1 cellular context compared by ENCODE assay signal in genomic region chr1:162214202-162214601, GRCh38.
TF ChIP-seq lines count a peak whose summit lies in the region.

No MANE protein-coding gene starts in this region.

TF ChIP-seq in H1, 55 proteins besides CTCF, POLR2A, EP300 and RAD21:
- TF ChIP-seq CREB1 (IDR thresholded peaks at IDR 0.05) (no peak), TAF7 (optimal IDR thresholded peaks at IDR 0.05; ENCODE audit: borderline replicate concordance, low read depth, low read length) (no peak), CEBPB (IDR thresholded peaks at IDR 0.05; ENCODE audit: low read depth, low read length) (no peak), PHF8 (conservative IDR thresholded peaks at IDR 0.05; ENCODE audit: low read depth, low read length) (no peak), KDM4A (IDR thresholded peaks at IDR 0.05; ENCODE audit: low read depth, low read length, severe bottlenecking) (no peak), NANOG (IDR thresholded peaks at IDR 0.05; ENCODE audit: insufficient read depth, low read depth, low read length, poor library complexity, severe bottlenecking) (no peak), GABPA (IDR thresholded peaks at IDR 0.05; ENCODE audit: borderline replicate concordance, insufficient read depth, low read length) (no peak), SP4 (IDR thresholded peaks at IDR 0.05; ENCODE audit: low read length) (no peak), SP2 (IDR thresholded peaks at IDR 0.05; ENCODE audit: low read length) (no peak), MAFK (IDR thresholded peaks at IDR 0.05; ENCODE audit: low read depth, low read length) (no peak), BACH1 (IDR thresholded peaks at IDR 0.05; ENCODE audit: low read length) (no peak), GTF2F1 (IDR thresholded peaks at IDR 0.05; ENCODE audit: borderline replicate concordance, low read depth, low read length) (no peak), KDM5A (IDR thresholded peaks at IDR 0.05; ENCODE audit: low read length) (no peak)
- TF ChIP-seq, protein P1, sequence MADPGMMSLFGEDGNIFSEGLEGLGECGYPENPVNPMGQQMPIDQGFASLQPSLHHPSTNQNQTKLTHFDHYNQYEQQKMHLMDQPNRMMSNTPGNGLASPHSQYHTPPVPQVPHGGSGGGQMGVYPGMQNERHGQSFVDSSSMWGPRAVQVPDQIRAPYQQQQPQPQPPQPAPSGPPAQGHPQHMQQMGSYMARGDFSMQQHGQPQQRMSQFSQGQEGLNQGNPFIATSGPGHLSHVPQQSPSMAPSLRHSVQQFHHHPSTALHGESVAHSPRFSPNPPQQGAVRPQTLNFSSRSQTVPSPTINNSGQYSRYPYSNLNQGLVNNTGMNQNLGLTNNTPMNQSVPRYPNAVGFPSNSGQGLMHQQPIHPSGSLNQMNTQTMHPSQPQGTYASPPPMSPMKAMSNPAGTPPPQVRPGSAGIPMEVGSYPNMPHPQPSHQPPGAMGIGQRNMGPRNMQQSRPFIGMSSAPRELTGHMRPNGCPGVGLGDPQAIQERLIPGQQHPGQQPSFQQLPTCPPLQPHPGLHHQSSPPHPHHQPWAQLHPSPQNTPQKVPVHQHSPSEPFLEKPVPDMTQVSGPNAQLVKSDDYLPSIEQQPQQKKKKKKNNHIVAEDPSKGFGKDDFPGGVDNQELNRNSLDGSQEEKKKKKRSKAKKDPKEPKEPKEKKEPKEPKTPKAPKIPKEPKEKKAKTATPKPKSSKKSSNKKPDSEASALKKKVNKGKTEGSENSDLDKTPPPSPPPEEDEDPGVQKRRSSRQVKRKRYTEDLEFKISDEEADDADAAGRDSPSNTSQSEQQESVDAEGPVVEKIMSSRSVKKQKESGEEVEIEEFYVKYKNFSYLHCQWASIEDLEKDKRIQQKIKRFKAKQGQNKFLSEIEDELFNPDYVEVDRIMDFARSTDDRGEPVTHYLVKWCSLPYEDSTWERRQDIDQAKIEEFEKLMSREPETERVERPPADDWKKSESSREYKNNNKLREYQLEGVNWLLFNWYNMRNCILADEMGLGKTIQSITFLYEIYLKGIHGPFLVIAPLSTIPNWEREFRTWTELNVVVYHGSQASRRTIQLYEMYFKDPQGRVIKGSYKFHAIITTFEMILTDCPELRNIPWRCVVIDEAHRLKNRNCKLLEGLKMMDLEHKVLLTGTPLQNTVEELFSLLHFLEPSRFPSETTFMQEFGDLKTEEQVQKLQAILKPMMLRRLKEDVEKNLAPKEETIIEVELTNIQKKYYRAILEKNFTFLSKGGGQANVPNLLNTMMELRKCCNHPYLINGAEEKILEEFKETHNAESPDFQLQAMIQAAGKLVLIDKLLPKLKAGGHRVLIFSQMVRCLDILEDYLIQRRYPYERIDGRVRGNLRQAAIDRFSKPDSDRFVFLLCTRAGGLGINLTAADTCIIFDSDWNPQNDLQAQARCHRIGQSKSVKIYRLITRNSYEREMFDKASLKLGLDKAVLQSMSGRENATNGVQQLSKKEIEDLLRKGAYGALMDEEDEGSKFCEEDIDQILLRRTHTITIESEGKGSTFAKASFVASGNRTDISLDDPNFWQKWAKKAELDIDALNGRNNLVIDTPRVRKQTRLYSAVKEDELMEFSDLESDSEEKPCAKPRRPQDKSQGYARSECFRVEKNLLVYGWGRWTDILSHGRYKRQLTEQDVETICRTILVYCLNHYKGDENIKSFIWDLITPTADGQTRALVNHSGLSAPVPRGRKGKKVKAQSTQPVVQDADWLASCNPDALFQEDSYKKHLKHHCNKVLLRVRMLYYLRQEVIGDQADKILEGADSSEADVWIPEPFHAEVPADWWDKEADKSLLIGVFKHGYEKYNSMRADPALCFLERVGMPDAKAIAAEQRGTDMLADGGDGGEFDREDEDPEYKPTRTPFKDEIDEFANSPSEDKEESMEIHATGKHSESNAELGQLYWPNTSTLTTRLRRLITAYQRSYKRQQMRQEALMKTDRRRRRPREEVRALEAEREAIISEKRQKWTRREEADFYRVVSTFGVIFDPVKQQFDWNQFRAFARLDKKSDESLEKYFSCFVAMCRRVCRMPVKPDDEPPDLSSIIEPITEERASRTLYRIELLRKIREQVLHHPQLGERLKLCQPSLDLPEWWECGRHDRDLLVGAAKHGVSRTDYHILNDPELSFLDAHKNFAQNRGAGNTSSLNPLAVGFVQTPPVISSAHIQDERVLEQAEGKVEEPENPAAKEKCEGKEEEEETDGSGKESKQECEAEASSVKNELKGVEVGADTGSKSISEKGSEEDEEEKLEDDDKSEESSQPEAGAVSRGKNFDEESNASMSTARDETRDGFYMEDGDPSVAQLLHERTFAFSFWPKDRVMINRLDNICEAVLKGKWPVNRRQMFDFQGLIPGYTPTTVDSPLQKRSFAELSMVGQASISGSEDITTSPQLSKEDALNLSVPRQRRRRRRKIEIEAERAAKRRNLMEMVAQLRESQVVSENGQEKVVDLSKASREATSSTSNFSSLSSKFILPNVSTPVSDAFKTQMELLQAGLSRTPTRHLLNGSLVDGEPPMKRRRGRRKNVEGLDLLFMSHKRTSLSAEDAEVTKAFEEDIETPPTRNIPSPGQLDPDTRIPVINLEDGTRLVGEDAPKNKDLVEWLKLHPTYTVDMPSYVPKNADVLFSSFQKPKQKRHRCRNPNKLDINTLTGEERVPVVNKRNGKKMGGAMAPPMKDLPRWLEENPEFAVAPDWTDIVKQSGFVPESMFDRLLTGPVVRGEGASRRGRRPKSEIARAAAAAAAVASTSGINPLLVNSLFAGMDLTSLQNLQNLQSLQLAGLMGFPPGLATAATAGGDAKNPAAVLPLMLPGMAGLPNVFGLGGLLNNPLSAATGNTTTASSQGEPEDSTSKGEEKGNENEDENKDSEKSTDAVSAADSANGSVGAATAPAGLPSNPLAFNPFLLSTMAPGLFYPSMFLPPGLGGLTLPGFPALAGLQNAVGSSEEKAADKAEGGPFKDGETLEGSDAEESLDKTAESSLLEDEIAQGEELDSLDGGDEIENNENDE (IDR thresholded peaks at IDR 0.05; ENCODE audit: insufficient replicate concordance, low read length), result no peak
- TF ChIP-seq, protein P2, sequence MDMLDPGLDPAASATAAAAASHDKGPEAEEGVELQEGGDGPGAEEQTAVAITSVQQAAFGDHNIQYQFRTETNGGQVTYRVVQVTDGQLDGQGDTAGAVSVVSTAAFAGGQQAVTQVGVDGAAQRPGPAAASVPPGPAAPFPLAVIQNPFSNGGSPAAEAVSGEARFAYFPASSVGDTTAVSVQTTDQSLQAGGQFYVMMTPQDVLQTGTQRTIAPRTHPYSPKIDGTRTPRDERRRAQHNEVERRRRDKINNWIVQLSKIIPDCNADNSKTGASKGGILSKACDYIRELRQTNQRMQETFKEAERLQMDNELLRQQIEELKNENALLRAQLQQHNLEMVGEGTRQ (IDR thresholded peaks at IDR 0.05; ENCODE audit: low read length), result no peak
- TF ChIP-seq, protein P3, sequence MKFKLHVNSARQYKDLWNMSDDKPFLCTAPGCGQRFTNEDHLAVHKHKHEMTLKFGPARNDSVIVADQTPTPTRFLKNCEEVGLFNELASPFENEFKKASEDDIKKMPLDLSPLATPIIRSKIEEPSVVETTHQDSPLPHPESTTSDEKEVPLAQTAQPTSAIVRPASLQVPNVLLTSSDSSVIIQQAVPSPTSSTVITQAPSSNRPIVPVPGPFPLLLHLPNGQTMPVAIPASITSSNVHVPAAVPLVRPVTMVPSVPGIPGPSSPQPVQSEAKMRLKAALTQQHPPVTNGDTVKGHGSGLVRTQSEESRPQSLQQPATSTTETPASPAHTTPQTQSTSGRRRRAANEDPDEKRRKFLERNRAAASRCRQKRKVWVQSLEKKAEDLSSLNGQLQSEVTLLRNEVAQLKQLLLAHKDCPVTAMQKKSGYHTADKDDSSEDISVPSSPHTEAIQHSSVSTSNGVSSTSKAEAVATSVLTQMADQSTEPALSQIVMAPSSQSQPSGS (IDR thresholded peaks at IDR 0.05; ENCODE audit: low read length), result no peak
- TF ChIP-seq, protein P4, sequence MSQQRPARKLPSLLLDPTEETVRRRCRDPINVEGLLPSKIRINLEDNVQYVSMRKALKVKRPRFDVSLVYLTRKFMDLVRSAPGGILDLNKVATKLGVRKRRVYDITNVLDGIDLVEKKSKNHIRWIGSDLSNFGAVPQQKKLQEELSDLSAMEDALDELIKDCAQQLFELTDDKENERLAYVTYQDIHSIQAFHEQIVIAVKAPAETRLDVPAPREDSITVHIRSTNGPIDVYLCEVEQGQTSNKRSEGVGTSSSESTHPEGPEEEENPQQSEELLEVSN (IDR thresholded peaks at IDR 0.05), result no peak
